In the genomic region with DNA sequence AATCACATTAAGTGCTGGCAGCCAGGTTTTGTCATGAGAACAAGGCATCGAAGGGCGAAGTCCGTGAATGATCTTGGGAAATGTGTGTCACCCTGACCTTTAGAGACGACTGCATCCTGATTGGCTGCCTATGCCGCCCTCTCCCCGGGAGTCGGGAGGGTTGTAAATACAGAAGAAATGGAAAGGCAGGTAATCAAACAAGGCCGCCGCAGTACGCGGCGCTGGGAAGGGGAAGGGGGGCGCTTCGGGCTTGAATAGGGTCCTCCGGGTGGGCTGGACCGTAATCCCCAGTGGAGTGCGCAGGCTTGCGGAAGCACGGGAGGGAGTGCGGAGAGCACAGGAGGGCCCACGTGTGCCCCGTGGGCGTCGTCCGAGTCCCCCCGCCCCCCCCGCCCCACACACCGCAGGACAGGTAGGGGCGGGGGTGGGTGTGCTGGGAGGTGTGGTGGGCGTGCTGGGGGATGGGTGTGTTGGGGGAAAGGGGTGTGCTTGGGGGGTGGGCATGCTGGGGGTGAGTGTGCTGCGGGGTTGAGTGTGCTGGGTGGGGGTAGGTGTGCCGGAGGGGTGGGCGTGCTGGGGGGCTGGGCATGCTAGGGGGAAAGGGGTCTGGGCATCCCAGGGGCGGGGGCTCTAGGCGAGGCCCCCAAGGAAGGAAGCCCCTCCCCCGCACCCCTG, we compare ENCODE assay signal across 8 cellular contexts.
DNase-seq lines count a peak whose midpoint lies in the region; ATAC-seq, FAIRE-seq and TF ChIP-seq lines count a peak whose summit lies in the region.

No MANE protein-coding gene starts in this region.

- H3K27me3 ChIP-seq in HL-60 (ENCODE audit: insufficient read depth, poor library complexity, severe bottlenecking) (no peaks in the 10 kb centered on the region), brain microvascular endothelial cell (replicated peaks) (no peaks in the 10 kb centered on the region)

- H3K4me3 ChIP-seq in HL-60 (replicated peaks; ENCODE audit: insufficient read depth, low read length) (peak overlapping the region; percentile 80), brain microvascular endothelial cell (ENCODE audit: low read depth, low read length) (peak overlapping the region; percentile 68)

- no peaks in the 10 kb centered on the region for H3K27me3 Mint-ChIP-seq in T-helper 17 cell

- H3K36me3 Mint-ChIP-seq in T-helper 17 cell (ENCODE audit: low read depth), result no peaks in the 10 kb centered on the region

- FAIRE-seq in islet of Langerhans (lab: Jason Lieb, UNC), result peak; percentile 90

- H3K36me3 ChIP-seq in brain microvascular endothelial cell (replicated peaks), result no peaks in the 10 kb centered on the region

- TF ChIP-seq CTCF in HL-60 (IDR thresholded peaks at IDR 0.05; ENCODE audit: insufficient read depth, low read length) (no peak), brain microvascular endothelial cell (IDR thresholded peaks at IDR 0.05; ENCODE audit: low read depth, low read length, missing control alignments) (no peak)

- H3K9me3 ChIP-seq in T-helper 17 cell (ENCODE audit: control insufficient read depth, low read length, poor library complexity, severe bottlenecking), result no peaks in the 10 kb centered on the region

- no peak for ATAC-seq in T-helper 17 cell
- no peak for ATAC-seq in GM18858 (IDR thresholded peaks at IDR 0.05; ENCODE audit: unreplicated experiment)
- no peak for ATAC-seq in HG02981 (IDR thresholded peaks at IDR 0.05; ENCODE audit: unreplicated experiment)

- peak overlapping the region; percentile 96 for H3K4me3 Mint-ChIP-seq in T-helper 17 cell

- peak overlapping the region; percentile 94 for H3K27ac Mint-ChIP-seq in T-helper 17 cell

- H3K27ac ChIP-seq in HL-60 (replicated peaks) (no peak overlapping the region), brain microvascular endothelial cell (peak overlapping the region; percentile 49)

- H3K4me1 Mint-ChIP-seq in T-helper 17 cell, result peaks cover 14% of the 10 kb centered on the region

- in situ Hi-C loops in brain microvascular endothelial cell (cut with HindIII; ENCODE audit: low pct_ligation_motif_present, low sequenced_read_pairs), result no loop called here

- DNase-seq in AG08395 (ENCODE audit: low spot score), result peak; percentile 59
- no peak for DNase-seq in HL-60 (ENCODE audit: low read depth in 1 of 2, low spot score in 1 of 2)
- DNase-seq in T-helper 17 cell, result peak in 2 of 3 donors; percentile 31 to 34
- no peak for DNase-seq in brain microvascular endothelial cell
- DNase-seq in stimulated activated CD4-positive, alpha-beta T cell treated with anti-CD3 and anti-CD28 coated beads, Interleukin-12 subunit alpha, Interleukin-12 subunit beta, amount 100 ng/mL, for 48 hours (ENCODE audit: low read depth in 2 of 3, low spot score in 1 of 3), result peak; percentile 51 to 59 (median 55)

Comparison
In these comparisons a context has a peak if more than half of its experiments do, and no peak if none do; other contexts are left out.
1. DNase-seq: peak in AG08395 (single experiment), T-helper 17 cell (2 of 3) and stimulated activated CD4-positive, alpha-beta T cell treated with anti-CD3 and anti-CD28 coated beads, Interleukin-12 subunit alpha, Interleukin-12 subunit beta, amount 100 ng/mL, for 48 hours (3 of 3); none in HL-60 (0 of 2) and brain microvascular endothelial cell (single experiment).